ENCODE assay signal across 9 cellular contexts in the genomic region with DNA sequence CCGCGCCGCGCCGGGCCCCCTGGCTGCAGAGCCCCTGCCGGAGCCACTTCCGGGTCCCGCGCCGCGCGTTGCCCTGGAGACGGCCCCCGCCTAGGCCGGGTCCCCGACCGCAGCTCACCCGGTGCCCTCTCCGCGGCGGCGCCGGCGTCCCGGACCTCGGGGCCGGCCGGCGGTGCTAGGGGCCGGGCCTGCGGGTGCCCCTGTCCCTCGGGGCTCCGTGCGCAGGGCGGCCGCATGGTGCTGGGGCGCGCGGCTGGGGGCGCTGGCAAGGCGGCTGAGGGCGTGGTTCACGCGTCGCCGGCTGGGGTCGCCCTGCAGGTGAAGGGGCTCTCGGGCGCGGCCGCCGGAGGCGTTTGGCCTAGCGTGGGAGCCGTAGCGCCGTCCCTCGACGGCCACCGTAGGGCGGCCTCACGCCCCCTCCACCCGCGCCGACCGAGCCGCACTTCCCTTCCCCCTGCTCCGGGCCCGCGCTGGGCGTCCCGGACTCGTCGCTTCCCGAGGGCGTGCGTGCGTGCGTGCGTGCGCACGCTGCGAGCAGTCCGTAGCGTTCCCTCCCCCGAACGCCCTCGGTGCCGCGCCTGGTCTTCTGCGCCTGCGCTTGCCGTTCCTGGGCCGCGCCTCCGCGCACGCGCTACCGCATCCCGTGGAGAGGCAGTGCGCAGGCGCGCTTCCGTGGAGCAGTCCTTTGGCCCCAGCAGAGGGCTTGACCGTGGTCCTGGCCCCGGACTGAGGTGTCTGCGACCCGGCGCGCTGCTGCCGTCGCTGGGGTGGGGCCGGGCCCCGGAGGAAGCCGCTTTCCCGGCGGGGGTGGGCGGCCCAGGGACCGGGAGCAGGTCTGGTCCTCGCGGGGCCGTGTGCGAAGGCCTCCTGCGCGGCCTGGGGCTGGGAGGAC. TPM values are rescaled to one million over a fixed set of nuclear protein-coding genes. Genes with fewer than 3 reads are reported as not detected.
DNase-seq lines count a peak whose midpoint lies in the region; ATAC-seq, FAIRE-seq and TF ChIP-seq lines count a peak whose summit lies in the region.
"Had no signal": no experiment of that assay in that cellular context is flagged by ENCODE, and none has a peak within 500 bp of the region (broad histone marks: within the 10 kb centered on the region; RNA-seq: fewer than 3 reads in every experiment).

TMEM250 (minus strand) TSS at position 509 of the 892 bp plus-strand sequence. CDS start 1,975 bp downstream, outside the sequence.

- H3K27me3 ChIP-seq in keratinocyte (ENCODE audit: control insufficient read depth, extremely low read depth, insufficient read depth, low read length): no peaks in the 10 kb centered on the region

- no peaks in the 10 kb centered on the region for H3K9me1 ChIP-seq in keratinocyte (ENCODE audit: control insufficient read depth, extremely low read depth, insufficient read depth, low read length)

- dilution Hi-C loops in keratinocyte (cut with MboI; ENCODE audit: extremely low pct_ligation_motif_present, low sequenced_read_pairs): no loop called here

- H3K79me2 ChIP-seq in keratinocyte (ENCODE audit: control insufficient read depth, insufficient read depth, low read length): peaks cover 20% of the 10 kb centered on the region

- H4K20me1 ChIP-seq in keratinocyte (ENCODE audit: control insufficient read depth, extremely low read depth, insufficient read depth, low read length): no peaks in the 10 kb centered on the region

- H2AFZ ChIP-seq in keratinocyte (ENCODE audit: control insufficient read depth, low read length): peak within 1 kb of the TSS; percentile 40

- TF ChIP-seq POLR2A in GM19099 (IDR thresholded peaks at IDR 0.05; ENCODE audit: extremely low read depth, insufficient read length, low read depth): peak; percentile 79

- peak; percentile 83 for FAIRE-seq in keratinocyte (lab: Jason Lieb, UNC)
- FAIRE-seq: endometrium had no signal

- H3K4me1 ChIP-seq in keratinocyte (ENCODE audit: control insufficient read depth, extremely low read depth, insufficient read depth, low read length): peaks cover 19% of the 10 kb centered on the region

- TF ChIP-seq CTCF in keratinocyte (optimal IDR thresholded peaks at IDR 0.05 in 1 of 3, IDR thresholded peaks at IDR 0.05 in 1 of 3, conservative IDR thresholded peaks at IDR 0.05 in 1 of 3; ENCODE audit: extremely low read depth in 1 of 3, insufficient read depth in 2 of 3, low read length in 3 of 3): peak in 1 of 3 experiments; percentile 25

- peak within 1 kb of the TSS; percentile 94 for H3K4me2 ChIP-seq in keratinocyte (ENCODE audit: control insufficient read depth, extremely low read depth, insufficient read depth, low read depth, low read length)

- no peaks in the 10 kb centered on the region for H3K9me3 ChIP-seq in keratinocyte (ENCODE audit: control insufficient read depth, low read depth, low read length)

- peak within 1 kb of the TSS; percentile 78 to 85 (median 85) for H3K4me3 ChIP-seq in keratinocyte (ENCODE audit: control insufficient read depth in 2 of 3, extremely low read depth in 1 of 3, insufficient read depth in 2 of 3, low read depth in 1 of 3, low read length in 3 of 3)

- ATAC-seq in HG03378 (IDR thresholded peaks at IDR 0.05; ENCODE audit: unreplicated experiment): peak; percentile 43

- peak within 1 kb of the TSS; percentile 87 for H3K9ac ChIP-seq in keratinocyte (ENCODE audit: control insufficient read depth, extremely low read depth, insufficient read depth, low read length)

- H3K36me3 ChIP-seq in keratinocyte (ENCODE audit: control insufficient read depth in 2 of 2, extremely low read depth in 1 of 2, insufficient read depth in 2 of 2, low read length in 2 of 2): peaks cover 0 to 7% of the 10 kb centered on the region in 2 experiments

- H3K27ac ChIP-seq in keratinocyte (ENCODE audit: control insufficient read depth, insufficient read depth, low read length): peak within 1 kb of the TSS; percentile 71

- DNase-seq in Ammon's horn (ENCODE audit: low spot score): peak; percentile 95
- DNase-seq in NCI-H460 (ENCODE audit: extremely low read depth, low read depth): peak; percentile 96
- DNase-seq in activated CD4-positive, CD25-positive, alpha-beta regulatory T cell treated with anti-CD3 and anti-CD28 coated beads, Interleukin-2, amount 50 U/mL, for 72 hours: peak; percentile 97
- peak; percentile 90 for DNase-seq in cerebellar cortex (ENCODE audit: low spot score)
- peak; percentile 75 for DNase-seq in keratinocyte (ENCODE audit: low read depth, low spot score)
- DNase-seq in stimulated activated CD4-positive, alpha-beta T cell treated with anti-CD3 and anti-CD28 coated beads, Interleukin-12 subunit alpha, Interleukin-12 subunit beta, amount 100 ng/mL, for 48 hours (ENCODE audit: low read depth in 2 of 3, low spot score in 1 of 3): peak; percentile 88 to 95 (median 92)

RNA-seq across cellular contexts. Expression of gene TMEM250, which starts in this region (rescaled TPM):
- 49.0 and 56.6 TPM in 2 replicates for total RNA-seq in NCI-H460 (2014; rRNA removed; shearing (Covaris generic))
- polyA plus RNA-seq in NCI-H460 (2014; cell fraction: nucleus; rRNA removed): 68.5 and 69.7 TPM in 2 replicates
- 9.9 to 19.2 TPM (median 14.3 TPM) in 3 replicates for polyA plus RNA-seq in keratinocyte
- 6.3 TPM for polyA plus RNA-seq in keratinocyte (2011; ENCODE audit: low read depth)
- 7.3 and 16.1 TPM in 2 replicates for polyA plus RNA-seq in keratinocyte (2011; cell fraction: cytosol; rRNA removed)
- polyA plus RNA-seq in keratinocyte (2011; cell fraction: nucleus; rRNA removed): 11.8 and 16.3 TPM in 2 replicates
- 15.1 and 29.8 TPM in 2 replicates for polyA plus RNA-seq in keratinocyte (2012; ENCODE audit: low replicate concordance)
- polyA minus RNA-seq in keratinocyte: 10.9 to 20.6 TPM (median 12.1 TPM) in 3 replicates
- 46.0 TPM for polyA minus RNA-seq in keratinocyte (2011; cell fraction: cytosol; rRNA and poly(A)+ RNA removed)
- polyA minus RNA-seq in keratinocyte (2011; cell fraction: nucleus; rRNA and poly(A)+ RNA removed): 12.1 and 13.0 TPM in 2 replicates

Comparison
In these comparisons a context has a peak if more than half of its experiments do, and no peak if none do; other contexts are left out.
1. Peak in every context shown above with its lines: DNase-seq, ATAC-seq, H3K4me3 ChIP-seq and H3K27ac ChIP-seq.